ENCODE assay signal across 1 cellular context in the genomic region with DNA sequence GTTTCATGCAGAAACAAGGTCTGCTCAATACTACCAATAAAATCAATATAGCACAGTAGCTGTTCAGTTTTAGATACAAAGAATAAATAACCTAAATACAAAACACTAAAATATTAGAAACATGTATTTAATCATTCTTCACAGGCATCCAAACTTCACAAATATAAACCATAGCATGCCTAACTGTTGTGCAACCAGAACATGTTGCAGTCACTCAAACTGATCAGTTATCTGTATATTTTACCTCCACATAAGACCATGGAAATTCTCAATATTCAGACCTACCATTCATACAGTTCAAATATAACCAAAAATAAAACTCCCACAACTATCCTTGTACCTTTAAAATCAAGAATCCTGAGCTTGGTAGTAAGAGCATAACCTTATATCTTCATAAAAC.
TF ChIP-seq lines count a peak whose summit lies in the region.

No MANE protein-coding gene starts in this region.

TF ChIP-seq in H1, 55 proteins besides CTCF, POLR2A, EP300 and RAD21:
- TF ChIP-seq, protein P1, sequence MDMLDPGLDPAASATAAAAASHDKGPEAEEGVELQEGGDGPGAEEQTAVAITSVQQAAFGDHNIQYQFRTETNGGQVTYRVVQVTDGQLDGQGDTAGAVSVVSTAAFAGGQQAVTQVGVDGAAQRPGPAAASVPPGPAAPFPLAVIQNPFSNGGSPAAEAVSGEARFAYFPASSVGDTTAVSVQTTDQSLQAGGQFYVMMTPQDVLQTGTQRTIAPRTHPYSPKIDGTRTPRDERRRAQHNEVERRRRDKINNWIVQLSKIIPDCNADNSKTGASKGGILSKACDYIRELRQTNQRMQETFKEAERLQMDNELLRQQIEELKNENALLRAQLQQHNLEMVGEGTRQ (IDR thresholded peaks at IDR 0.05; ENCODE audit: low read length): no peak
- TF ChIP-seq POLR2AphosphoS5 (IDR thresholded peaks at IDR 0.05; ENCODE audit: low read depth, low read length) (no peak), SP2 (IDR thresholded peaks at IDR 0.05; ENCODE audit: low read length) (no peak), NRF1 (IDR thresholded peaks at IDR 0.05; ENCODE audit: low read depth, low read length) (no peak), RFX5 (IDR thresholded peaks at IDR 0.05; ENCODE audit: borderline replicate concordance, low read depth, low read length) (no peak), CTBP2 (IDR thresholded peaks at IDR 0.05; ENCODE audit: borderline replicate concordance, insufficient read depth, insufficient read length, low read length) (no peak)
